In the genomic region with DNA sequence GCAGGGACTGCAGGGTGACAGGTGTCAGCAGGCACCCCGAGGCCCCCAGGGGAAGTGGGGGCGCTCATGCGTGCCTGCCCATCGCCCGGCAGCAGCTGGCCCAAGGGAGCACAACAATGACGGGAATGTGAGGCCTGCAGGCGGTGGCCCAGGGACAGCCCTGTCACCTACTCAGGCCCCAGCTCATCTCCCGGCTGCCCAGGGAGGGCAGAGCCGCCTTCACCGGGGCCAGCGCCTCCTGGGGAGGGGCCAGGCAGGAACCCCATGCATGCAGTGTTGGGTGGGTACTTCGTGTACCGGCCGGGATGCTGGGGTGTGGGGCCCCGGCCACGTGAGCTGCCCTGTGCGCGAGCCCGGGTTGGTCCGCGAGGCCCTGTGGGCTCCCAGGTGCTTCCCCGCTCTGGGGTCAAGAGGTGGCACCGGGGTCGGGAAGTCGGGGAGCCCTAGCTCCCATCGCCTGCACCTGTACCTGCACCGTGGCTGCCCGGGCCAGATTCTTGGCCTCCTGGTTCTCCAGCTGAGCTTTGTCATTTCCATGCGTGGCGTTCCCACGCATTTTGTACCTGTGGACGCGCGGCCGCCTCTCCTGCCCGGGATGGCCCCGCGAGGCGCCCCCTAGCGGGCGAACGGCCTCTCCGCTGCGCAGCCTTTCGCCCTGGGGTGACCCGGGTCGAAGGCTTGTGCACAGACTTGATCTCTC, we compare ENCODE assay signal across 9 cellular contexts. TPM values are rescaled to one million over a fixed set of nuclear protein-coding genes. Genes with fewer than 3 reads are reported as not detected.
DNase-seq lines count a peak whose midpoint lies in the region; ATAC-seq and TF ChIP-seq lines count a peak whose summit lies in the region.
"Had no signal": no experiment of that assay in that cellular context is flagged by ENCODE, and none has a peak within 500 bp of the region (broad histone marks: within the 10 kb centered on the region; RNA-seq: fewer than 3 reads in every experiment).

No MANE protein-coding gene starts in this region.

- H4K20me1 ChIP-seq in PC-9 (ENCODE audit: insufficient read depth): no peaks in the 10 kb centered on the region

- H3K4me3 ChIP-seq in PC-9 (no peak overlapping the region), retinal pigment epithelial cell (ENCODE audit: low read length) (peak overlapping the region; percentile 24)

- no peaks in the 10 kb centered on the region for H3K9me3 Mint-ChIP-seq in endothelial cell (ENCODE audit: unreplicated experiment)

- POLR2A ChIA-PET in PC-9 (lab: Charles Lee; ENCODE audit: unreplicated experiment): interaction anchor here (0.6 kb wide), 1 partner anchor 83 kb away, joined by 4 read pairs; no protein-coding TSS in a partner anchor

- peaks cover 64% of the 10 kb centered on the region for H3K4me1 ChIP-seq in PC-9 (replicated peaks; ENCODE audit: insufficient read depth)

- H3K27me3 Mint-ChIP-seq in endothelial cell (ENCODE audit: unreplicated experiment): peaks cover 10% of the 10 kb centered on the region

- TF ChIP-seq CTCF in PC-9 (conservative IDR thresholded peaks at IDR 0.05) (peak; percentile 47), endothelial cell (IDR thresholded peaks at IDR 0.05; ENCODE audit: unreplicated experiment) (peak; percentile 87), retinal pigment epithelial cell (conservative IDR thresholded peaks at IDR 0.05; ENCODE audit: low read depth, low read length) (peak; percentile 49)

- H3K9me2 ChIP-seq in PC-9 (ENCODE audit: insufficient read depth): no peaks in the 10 kb centered on the region

- intact Hi-C loops in PC-9 (cut with micrococcal nuclease; ENCODE audit: unreplicated experiment): no loop called here

- H3K27ac Mint-ChIP-seq in endothelial cell (ENCODE audit: unreplicated experiment): no peak overlapping the region

- no peak overlapping the region for H2AFZ ChIP-seq in PC-9

- H3K4me2 ChIP-seq in PC-9: peak overlapping the region; percentile 47

- ATAC-seq in HG03045 (IDR thresholded peaks at IDR 0.05; ENCODE audit: unreplicated experiment): no peak

- peak; percentile 74 for DNase-seq in ELF-1 (ENCODE audit: low read depth, low spot score)
- DNase-seq in PC-9: peak in 1 of 2 experiments; percentile 64
- DNase-seq in endothelial cell (ENCODE audit: low spot score): peak; percentile 58
- DNase-seq in retinal pigment epithelial cell (ENCODE audit: low read depth): no peak
- no peak for DNase-seq in NCI-H2029 treated with DMSO at 0.1 percent for 48 hours (lab: John Stamatoyannopoulos, UW)
- no peak for DNase-seq in NCI-H128 (lab: John Stamatoyannopoulos, UW; ENCODE audit: unreplicated experiment)
- no peak for DNase-seq in midbrain (lab: John Stamatoyannopoulos, UW)

- no peaks in the 10 kb centered on the region for H3K9me3 ChIP-seq in PC-9 (ENCODE audit: insufficient read depth, low read depth)

- no TSS peak for BruUV-seq in PC-9 (replicated peaks; lab: Mats Ljungman, UMichigan)

- no peak overlapping the region for H3K27ac ChIP-seq in PC-9

- no peaks in the 10 kb centered on the region for H3K27me3 ChIP-seq in PC-9 (ENCODE audit: insufficient read depth, low read depth)

- H3K36me3 ChIP-seq in PC-9 (ENCODE audit: low read depth): no peaks in the 10 kb centered on the region

- no peak overlapping the region for H3K4me3 Mint-ChIP-seq in endothelial cell (ENCODE audit: unreplicated experiment)

- CTCF ChIA-PET in PC-9 (lab: Charles Lee): interaction anchor here (0.6 to 1.2 kb wide), 2 partner anchors 12 to 50 kb away, joined by 3 read pairs; no protein-coding TSS in a partner anchor

- H3K4me1 Mint-ChIP-seq in endothelial cell (ENCODE audit: unreplicated experiment): peaks cover 3% of the 10 kb centered on the region

- H3F3A ChIP-seq in PC-9 (ENCODE audit: insufficient read depth, low read depth): peaks cover 26% of the 10 kb centered on the region; the same call in 1 of the 2 replicates

- no peaks in the 10 kb centered on the region for H3K79me2 ChIP-seq in PC-9 (ENCODE audit: low read depth)

- H3K36me3 Mint-ChIP-seq in endothelial cell (ENCODE audit: low read depth, unreplicated experiment): peaks cover 8% of the 10 kb centered on the region

RNA-seq across cellular contexts. Expression of gene KLHL30, which starts 0.8 kb away (rescaled TPM):
- total RNA-seq in PC-9 (2021): 0.80 and 1.2 TPM in 2 replicates
- not detected for total RNA-seq in endothelial cell (ENCODE audit: unreplicated experiment)
- total RNA-seq: T-helper 2 cell treated with Interferon-gamma antibody and Interleukin-4, amounts not matched to agents 100 ng/mL and 5 ng/mL, for 36 hours had no signal

RNA-seq across cellular contexts. Expression of gene ERFE, which starts 19.5 kb away (rescaled TPM):
- total RNA-seq in PC-9 (2021): 9.7 and 18.3 TPM in 2 replicates
- 0.41 TPM for total RNA-seq in endothelial cell (ENCODE audit: unreplicated experiment)

RNA-seq across cellular contexts. Expression of gene ESPNL, which starts 39.2 kb away (rescaled TPM):
- total RNA-seq in PC-9 (2021): 1.1 and 2.2 TPM in 2 replicates
- 0.82 TPM for total RNA-seq in endothelial cell (ENCODE audit: unreplicated experiment)

Comparison
In these comparisons a context has a peak if more than half of its experiments do, and no peak if none do; other contexts are left out.
1. DNase-seq: peak in ELF-1 (single experiment) and endothelial cell (single experiment); none in retinal pigment epithelial cell (single experiment), NCI-H2029 treated with DMSO at 0.1 percent for 48 hours (single experiment), NCI-H128 (single experiment) and midbrain (single experiment).
2. Peak in every context shown above with its lines, with median percentiles within 50 percentile points of each other: CTCF ChIP-seq.